Comparison of ENCODE assay signal across 11 cellular contexts in genomic region chrX:96382018-96382417, GRCh38.
"Had no signal": no experiment of that assay in that cellular context is flagged by ENCODE, and none has a peak within 500 bp of the region (broad histone marks: within the 10 kb centered on the region; RNA-seq: fewer than 3 reads in every experiment).

No MANE protein-coding gene starts in this region.

- H3K9me3 ChIP-seq: adrenal gland, ascending aorta, body of pancreas, breast epithelium had no signal

- ATAC-seq: activated naive CD4-positive, alpha-beta T cell treated with anti-CD3 and anti-CD28 coated beads, Interleukin-2, amount 50 U/mL, for 72 hours; activated naive CD8-positive, alpha-beta T cell treated with anti-CD3 and anti-CD28 coated beads, Interleukin-2, amount 50 U/mL, for 24 hours; activated T-cell treated with anti-CD3 and anti-CD28 coated beads, Interleukin-2, amount 50 U/mL, for 4 hours; activated T-cell treated with anti-CD3 and anti-CD28 coated beads, Interleukin-2, amount 50 U/mL, for 72 hours; activated T-helper 17 cell treated with anti-CD3 and anti-CD28 coated beads, Interleukin-2, amount 50 U/mL, for 72 hours; body of pancreas had no signal

- H3K36me3 ChIP-seq: adrenal gland, ascending aorta, brain microvascular endothelial cell, breast epithelium, cardiac muscle cell had no signal

- H3K27ac ChIP-seq: adrenal gland, ascending aorta, body of pancreas, brain microvascular endothelial cell, breast epithelium, cardiac muscle cell had no signal

- H3K4me3 ChIP-seq: adrenal gland, ascending aorta, body of pancreas, breast epithelium, cardiac muscle cell had no signal

- H3K27me3 ChIP-seq: adrenal gland, ascending aorta, body of pancreas, brain microvascular endothelial cell, cardiac muscle cell had no signal
